8 cellular contexts compared by ENCODE assay signal in genomic region chr17:7651097-7651958, GRCh38. TPM values are rescaled to one million over a fixed set of nuclear protein-coding genes. Genes with fewer than 3 reads are reported as not detected.
DNase-seq lines count a peak whose midpoint lies in the region; ATAC-seq and TF ChIP-seq lines count a peak whose summit lies in the region.

No MANE protein-coding gene starts in this region.

- CTCF ChIA-PET in SK-N-SH (lab: Yijun Ruan, JAX) (interaction anchor here (0.7 to 6.5 kb wide), 9 partner anchors 8 to 37 kb away, joined by 3 to 55 read pairs (median 4); partner anchors contain the start of genes FXR2, TP53 and WRAP53), GM10248 (lab: Yijun Ruan, JAX) (interaction anchor here (0.8 to 3.0 kb wide), 5 partner anchors 10 to 90 kb away, joined by 3 to 25 read pairs (median 4); partner anchors contain the start of genes SENP3, TP53 and WRAP53)

- peak overlapping the region; percentile 62; the same call in 1 of the 2 replicates for H2AFZ ChIP-seq in SK-N-SH (ENCODE audit: low read depth)

- H4K20me1 ChIP-seq in SK-N-SH (ENCODE audit: insufficient read depth), result no peaks in the 10 kb centered on the region

- H3K9me2 ChIP-seq in SK-N-SH, result no peaks in the 10 kb centered on the region

- no peak for TF ChIP-seq RAD21 in SK-N-SH (IDR thresholded peaks at IDR 0.05; ENCODE audit: low read length)

- peak overlapping the region; percentile 47 to 50 for H3K4me3 ChIP-seq in SK-N-SH (ENCODE audit: low read depth in 2 of 2, low read length in 1 of 2)
- H3K4me3 ChIP-seq in fibroblast of mammary gland (ENCODE audit: control insufficient read depth, low read depth, low read length), result peak overlapping the region; percentile 19
- peak overlapping the region; percentile 44 for H3K4me3 ChIP-seq in ovary

- no peaks in the 10 kb centered on the region for H3K79me2 ChIP-seq in SK-N-SH (ENCODE audit: insufficient read depth)

- H3K36me3 ChIP-seq in SK-N-SH (replicated peaks in 1 of 2; ENCODE audit: control insufficient read depth in 1 of 2, insufficient read depth in 2 of 2, low read length in 1 of 2) (no peaks in the 10 kb centered on the region), ovary (no peaks in the 10 kb centered on the region)

- DNase-seq in D341Med (ENCODE audit: low spot score) (peak; percentile 43), SK-N-SH (peak; percentile 81), fibroblast of mammary gland (ENCODE audit: low read depth) (no peak), ovary (peak; percentile 60 to 79 (median 69)), foreskin melanocyte (no peak), GM19240 (ENCODE audit: insufficient read length, low spot score) (no peak), GM10248 (ENCODE audit: extremely low spot score) (no peak)

- no peak for ATAC-seq in GM21737 (IDR thresholded peaks at IDR 0.05; ENCODE audit: unreplicated experiment)

- H3K4me1 ChIP-seq in SK-N-SH (ENCODE audit: control insufficient read depth in 1 of 2, insufficient read depth in 2 of 2, low read depth in 1 of 2, low read length in 1 of 2), result peaks cover 0 to 7% of the 10 kb centered on the region in 2 experiments; a peak in 1 of 4 replicates
- peaks cover 4% of the 10 kb centered on the region for H3K4me1 ChIP-seq in ovary (ENCODE audit: insufficient read depth)

- no peak for TF ChIP-seq POLR2A in ovary (IDR thresholded peaks at IDR 0.05)

- H3K9me3 ChIP-seq in SK-N-SH, result no peaks in the 10 kb centered on the region
- H3K9me3 ChIP-seq in ovary, result no peaks in the 10 kb centered on the region

- H3F3A ChIP-seq in SK-N-SH (replicated peaks; ENCODE audit: insufficient read depth), result no peaks in the 10 kb centered on the region

- intact Hi-C loops in ovary (cut with DNase I), result loop anchor here in 2 of 4 donors (5.0 kb wide), 1 partner anchor 36 kb away; the partner anchor contains the start of genes TP53 (in 2 of the 2) and WRAP53 (in 2 of the 2)

- WGBS in SK-N-SH (ENCODE audit: low lambda C conversion rate), result 3% methylated on average over 37 of the region's 82 CpGs
- WGBS in ovary, 3 donors, result 0 to 1% (median 0%) methylated on average over 57 to 82 of the region's 82 CpGs

- no peak overlapping the region for H3K9ac ChIP-seq in SK-N-SH

- H3K27ac ChIP-seq in SK-N-SH (ENCODE audit: low read depth in 2 of 2, low read length in 1 of 2) (no peak overlapping the region), ovary (peak overlapping the region; percentile 86)

- TF ChIP-seq EP300 in SK-N-SH (IDR thresholded peaks at IDR 0.05; ENCODE audit: borderline replicate concordance in 1 of 2, low read depth in 1 of 2, low read length in 1 of 2) (no peak), ovary (IDR thresholded peaks at IDR 0.05) (no peak)

- peak overlapping the region; percentile 82 for H3K4me2 ChIP-seq in SK-N-SH

- TF ChIP-seq CTCF in SK-N-SH (IDR thresholded peaks at IDR 0.05), result no peak
- TF ChIP-seq CTCF in fibroblast of mammary gland (conservative IDR thresholded peaks at IDR 0.05; ENCODE audit: control insufficient read depth, insufficient read depth, low read depth, low read length), result no peak
- peak in 1 of 3 donors; percentile 17 for TF ChIP-seq CTCF in ovary (IDR thresholded peaks at IDR 0.05)
- no peak for TF ChIP-seq CTCF in GM10248 (IDR thresholded peaks at IDR 0.05; ENCODE audit: control extremely low read depth, extremely low read depth, low read depth, missing control alignments)

- peaks cover 25% of the 10 kb centered on the region for H3K27me3 ChIP-seq in SK-N-SH (ENCODE audit: insufficient read depth)
- no peaks in the 10 kb centered on the region for H3K27me3 ChIP-seq in ovary

- POLR2A ChIA-PET in SK-N-SH (lab: Yijun Ruan, JAX) (interaction anchor here (1.2 to 2.8 kb wide), 5 partner anchors 17 to 35 kb away, joined by 3 to 40 read pairs (median 3); partner anchors contain the start of genes SAT2, TP53 and WRAP53), GM10248 (lab: Yijun Ruan, JAX) (interaction anchor here (0.6 to 1.4 kb wide), 10 partner anchors 8 to 36 kb away, joined by 3 to 18 read pairs (median 4); partner anchors contain the start of genes SAT2 and TP53)

TF ChIP-seq in SK-N-SH, 30 proteins besides CTCF, POLR2A, EP300 and RAD21:
- TF ChIP-seq TAF1 (IDR thresholded peaks at IDR 0.05; ENCODE audit: borderline replicate concordance, low read depth, low read length) (no peak), POLR2AphosphoS5 (IDR thresholded peaks at IDR 0.05; ENCODE audit: low read depth, low read length) (no peak), EZH2phosphoT487 (IDR thresholded peaks at IDR 0.05; ENCODE audit: borderline replicate concordance, low read depth) (0 out of 2 replicates have a peak, but pooled peaks have one; percentile 57)

RNA-seq across cellular contexts. Expression of gene ATP1B2, which starts 0.6 kb away (rescaled TPM):
- 0.05 and 0.08 TPM in 2 replicates for polyA plus RNA-seq in SK-N-SH (2012; rRNA removed)
- polyA plus RNA-seq in SK-N-SH (2012; cell fraction: cytosol; rRNA removed), result 0.05 and 0.12 TPM in 2 replicates
- polyA plus RNA-seq in SK-N-SH (2012; cell fraction: nucleus; rRNA removed), result 0.09 and 0.15 TPM in 2 replicates
- 10 to 100 TPM in 5 of 7 donors, 1 to 10 TPM in 2; 3.6 to 74.5 (median 34.1) TPM for total RNA-seq in ovary
- 10 to 100 TPM; 15.3 to 35.1 TPM for polyA plus RNA-seq in ovary

RNA-seq across cellular contexts. Expression of gene SHBG, which starts 21.4 kb away (rescaled TPM):
- polyA plus RNA-seq in SK-N-SH (2012; rRNA removed) (0.70 and 1.1 TPM in 2 replicates), ovary (under 1 TPM; 0.63 to 0.67 TPM)
- 0.33 and 0.39 TPM in 2 replicates for polyA plus RNA-seq in SK-N-SH (2012; cell fraction: cytosol; rRNA removed)
- 1.6 and 1.8 TPM in 2 replicates for polyA plus RNA-seq in SK-N-SH (2012; cell fraction: nucleus; rRNA removed)
- 1 to 10 TPM in 4 of 7 donors, under 1 TPM in 3; 0.69 to 1.3 (median 1.1) TPM for total RNA-seq in ovary

RNA-seq across cellular contexts. Expression of gene SAT2, which starts 23.7 kb away (rescaled TPM):
- polyA plus RNA-seq in SK-N-SH (2012; rRNA removed) (42.8 and 43.1 TPM in 2 replicates), ovary (100 to 1,000 TPM; 133 to 235 TPM)
- 38.2 and 40.5 TPM in 2 replicates for polyA plus RNA-seq in SK-N-SH (2012; cell fraction: cytosol; rRNA removed)
- polyA plus RNA-seq in SK-N-SH (2012; cell fraction: nucleus; rRNA removed), result 104 and 174 TPM in 2 replicates
- total RNA-seq in ovary, result 100 to 1,000 TPM in 6 of 7 donors, 10 to 100 TPM in 1; 89.5 to 195 (median 145) TPM

RNA-seq across cellular contexts. Expression of gene TP53, which starts 36.0 kb away (rescaled TPM):
- polyA plus RNA-seq in SK-N-SH (2012; rRNA removed) (47.3 and 62.6 TPM in 2 replicates), ovary (10 to 100 TPM; 29.7 to 43.7 TPM)
- polyA plus RNA-seq in SK-N-SH (2012; cell fraction: cytosol; rRNA removed), result 48.0 and 54.3 TPM in 2 replicates
- polyA plus RNA-seq in SK-N-SH (2012; cell fraction: nucleus; rRNA removed), result 75.6 and 79.8 TPM in 2 replicates
- 100 to 1,000 TPM in 1 of 7 donors, 10 to 100 TPM in 6; 16.3 to 124 (median 73.5) TPM for total RNA-seq in ovary

RNA-seq across cellular contexts. Expression of gene FXR2, which starts 36.6 kb away (rescaled TPM):
- polyA plus RNA-seq in SK-N-SH (2012; rRNA removed), result 56.4 and 62.3 TPM in 2 replicates
- polyA plus RNA-seq in SK-N-SH (2012; cell fraction: cytosol; rRNA removed), result 30.9 and 44.1 TPM in 2 replicates
- 97.1 and 104 TPM in 2 replicates for polyA plus RNA-seq in SK-N-SH (2012; cell fraction: nucleus; rRNA removed)
- 10 to 100 TPM; 13.8 to 32.3 (median 24.2) TPM for total RNA-seq in ovary
- 10 to 100 TPM; 26.6 to 36.1 TPM for polyA plus RNA-seq in ovary

Comparison
In these comparisons a context has a peak if more than half of its experiments do, and no peak if none do; other contexts are left out.
1. DNase-seq: peak in D341Med (single experiment), SK-N-SH (single experiment) and ovary (5 of 5); none in fibroblast of mammary gland (single experiment), foreskin melanocyte (single experiment), GM19240 (single experiment) and GM10248 (single experiment).
2. H3K27ac ChIP-seq: peak in ovary (2 of 2); none in SK-N-SH (0 of 2).
3. RNA of gene ATP1B2, which starts 0.6 kb away (polyA plus RNA-seq): 15.3 to 35.1 TPM in ovary; 0.05 to 0.15 TPM in SK-N-SH; every median in the first group is over 10 times any median in the second.
4. Peak in every context shown above with its lines, with median percentiles within 50 percentile points of each other: H3K4me3 ChIP-seq.